Comparison of ENCODE assay signal across 20 cellular contexts in the genomic region with DNA sequence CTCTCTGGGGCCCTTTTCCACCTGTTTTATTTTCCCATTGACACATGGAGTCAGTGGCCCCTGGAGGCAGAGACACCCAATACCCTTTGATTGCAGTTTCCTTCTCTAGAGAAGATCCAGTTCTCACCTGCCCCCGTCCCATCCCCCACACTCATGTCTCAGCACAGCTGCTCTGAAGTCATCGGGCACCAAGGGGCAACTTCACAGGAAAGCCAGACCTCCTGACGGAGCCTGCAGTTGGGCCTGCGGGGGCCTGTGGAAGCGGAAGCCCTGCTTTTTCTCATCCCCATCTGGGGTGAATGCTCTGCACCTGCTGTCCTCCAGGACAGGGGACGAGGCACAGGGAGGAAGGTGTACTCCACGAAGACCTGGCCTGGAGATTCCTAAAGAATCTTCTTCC.
A peak's percentile ranks its signal among the peaks of the same experiment; 100 is the strongest.
DNase-seq lines count a peak whose midpoint lies in the region; TF ChIP-seq lines count a peak whose summit lies in the region.
"Had no signal": no experiment of that assay in that cellular context is flagged by ENCODE, and none has a peak within 500 bp of the region (broad histone marks: within the 10 kb centered on the region; RNA-seq: fewer than 3 reads in every experiment).

No MANE protein-coding gene starts in this region.

- no peaks in the 10 kb centered on the region for H3K9me3 Mint-ChIP-seq in osteocyte (ENCODE audit: unreplicated experiment)

- no peak for TF ChIP-seq CTCF in osteocyte (IDR thresholded peaks at IDR 0.05)

- DNase-seq in NCI-H1417 (lab: John Stamatoyannopoulos, UW) (peak in 2 of 3 experiments; percentile 12 to 29), NCI-H1417 treated with DMSO at 0.1 percent for 48 hours (lab: John Stamatoyannopoulos, UW) (no peak), NCI-H2107 treated with DMSO at 0.1 percent for 48 hours (lab: John Stamatoyannopoulos, UW; ENCODE audit: unreplicated experiment) (peak; percentile 69), ecto neural progenitor cell (ENCODE audit: low spot score) (peak; percentile 36), osteocyte (ENCODE audit: extremely low spot score, unreplicated experiment) (peak; percentile 78), foreskin melanocyte (no peak), NCI-H524 treated with DMSO at 0.1 percent for 48 hours (lab: John Stamatoyannopoulos, UW) (no peak), midbrain (lab: John Stamatoyannopoulos, UW) (no peak)
- DNase-seq: 8988T, Caco-2, GM23248, Kasumi-1, MG63, NCI-H1048, NCI-H1694, NCI-H2081 treated with DMSO at 0.1 percent for 48 hours, NCI-H446 treated with DMSO at 0.1 percent for 48 hours, NCI-H774, RPMI8226, SHP77 treated with DMSO at 0.1 percent for 48 hours had no signal

- peaks cover 14% of the 10 kb centered on the region for H3K4me1 Mint-ChIP-seq in osteocyte (ENCODE audit: unreplicated experiment)

- peaks cover 7% of the 10 kb centered on the region for H3K36me3 Mint-ChIP-seq in osteocyte (ENCODE audit: unreplicated experiment)

- no peak overlapping the region for H3K4me3 Mint-ChIP-seq in osteocyte (ENCODE audit: unreplicated experiment)

- no peak overlapping the region for H3K27ac Mint-ChIP-seq in osteocyte (ENCODE audit: unreplicated experiment)

- H3K27me3 Mint-ChIP-seq in osteocyte (ENCODE audit: unreplicated experiment): no peaks in the 10 kb centered on the region

Comparison
In these comparisons a context has a peak if more than half of its experiments do, and no peak if none do; other contexts are left out.
1. DNase-seq: peak in NCI-H1417 (2 of 3), NCI-H2107 treated with DMSO at 0.1 percent for 48 hours (single experiment), ecto neural progenitor cell (single experiment) and osteocyte (single experiment); none in NCI-H1417 treated with DMSO at 0.1 percent for 48 hours (single experiment), foreskin melanocyte (single experiment), NCI-H524 treated with DMSO at 0.1 percent for 48 hours (single experiment) and midbrain (single experiment).